20 cellular contexts compared by ENCODE assay signal in genomic region chr13:41813426-41813825, GRCh38.
DNase-seq lines count a peak whose midpoint lies in the region; ATAC-seq and TF ChIP-seq lines count a peak whose summit lies in the region.
"Had no signal": no experiment of that assay in that cellular context is flagged by ENCODE, and none has a peak within 500 bp of the region (broad histone marks: within the 10 kb centered on the region; RNA-seq: fewer than 3 reads in every experiment).

No MANE protein-coding gene starts in this region.

- H2AFZ ChIP-seq in fibroblast of lung (ENCODE audit: low read length) = no peak overlapping the region

- H3K27me3 ChIP-seq in fibroblast of lung (ENCODE audit: control insufficient read depth, insufficient read depth, low read length) = no peaks in the 10 kb centered on the region
- H3K27me3 ChIP-seq: ovary, right lobe of liver, tibial nerve had no signal

- no peaks in the 10 kb centered on the region for H3K36me3 ChIP-seq in fibroblast of lung (ENCODE audit: control insufficient read depth, insufficient read depth, low read length)
- H3K36me3 ChIP-seq: ovary had no signal

- no peak for TF ChIP-seq CTCF in fibroblast of lung (conservative IDR thresholded peaks at IDR 0.05 in 1 of 2, IDR thresholded peaks at IDR 0.05 in 1 of 2; ENCODE audit: low read depth in 1 of 2, low read length in 2 of 2)

- peak; percentile 14 for DNase-seq in GM04503 (ENCODE audit: low read depth)
- peak; percentile 45 to 71 for DNase-seq in fibroblast of lung (ENCODE audit: low read depth in 2 of 2)
- DNase-seq in NCI-H187 (lab: John Stamatoyannopoulos, UW) = no peak
- DNase-seq in GM19240 (ENCODE audit: insufficient read length, low spot score) = no peak
- no peak for DNase-seq in NCI-H1417 (lab: John Stamatoyannopoulos, UW)
- DNase-seq: activated naive CD8-positive, alpha-beta T cell treated with anti-CD3 and anti-CD28 coated beads, Interleukin-2, amount 10 ng/mL, durations not matched to agents 7 days and 5 days; caudate nucleus; erythroblast; head of caudate nucleus; NCI-H1092; NCI-H2081; ovary; right lobe of liver; stimulated activated naive CD4-positive, alpha-beta T cell; T1000 had no signal

- H3K9me3 ChIP-seq in fibroblast of lung (ENCODE audit: control insufficient read depth, insufficient read depth, low read depth, low read length) = no peaks in the 10 kb centered on the region
- H3K9me3 ChIP-seq: ovary, right lobe of liver had no signal

- no peak overlapping the region for H3K4me3 ChIP-seq in fibroblast of lung (replicated peaks in 1 of 4; ENCODE audit: control extremely low read depth in 1 of 4, insufficient read depth in 1 of 4, low read depth in 3 of 4, low read length in 4 of 4)
- H3K4me3 ChIP-seq: ovary, right lobe of liver, tibial nerve had no signal

- no peaks in the 10 kb centered on the region for H4K20me1 ChIP-seq in fibroblast of lung (ENCODE audit: control insufficient read depth, extremely low read depth, insufficient read depth, low read length)

- H3K4me2 ChIP-seq in fibroblast of lung (ENCODE audit: extremely low read depth, insufficient read depth, low read length) = no peak overlapping the region

- no peak overlapping the region for H3K27ac ChIP-seq in fibroblast of lung (ENCODE audit: insufficient read depth, low read length)
- H3K27ac ChIP-seq: C4-2B, ovary, right lobe of liver, tibial nerve had no signal

- no peaks in the 10 kb centered on the region for H3K4me1 ChIP-seq in fibroblast of lung (ENCODE audit: control insufficient read depth, extremely low read depth, insufficient read depth, low read length)

- no peak overlapping the region for H3K9ac ChIP-seq in fibroblast of lung (ENCODE audit: insufficient read depth, low read length)

- H3K79me2 ChIP-seq in fibroblast of lung (ENCODE audit: control insufficient read depth, insufficient read depth, low read length) = no peaks in the 10 kb centered on the region

- ATAC-seq in SK-N-SH treated with all-trans-retinoic acid at 6 μM for 48 hours (peak; percentile 71), GM19035 (IDR thresholded peaks at IDR 0.05; ENCODE audit: unreplicated experiment) (no peak)
- ATAC-seq: activated CD4-positive, CD25-positive, alpha-beta regulatory T cell treated with anti-CD3 and anti-CD28 coated beads, Interleukin-2, amount 50 U/mL, for 24 hours; right lobe of liver had no signal

TF ChIP-seq in SK-N-SH treated with all-trans-retinoic acid at 6 μM for 48 hours, 23 proteins besides CTCF, POLR2A, EP300 and RAD21:
- no peak for TF ChIP-seq ZFP3 (CRISPR knock-in tag; IDR thresholded peaks at IDR 0.05)
- no peak for TF ChIP-seq ZNF565 (CRISPR knock-in tag; conservative IDR thresholded peaks at IDR 0.05; ENCODE audit: low read depth)
- no peak for TF ChIP-seq ARNTL (CRISPR knock-in tag; IDR thresholded peaks at IDR 0.05; ENCODE audit: borderline replicate concordance, low read depth)
- no peak for TF ChIP-seq PPARA (CRISPR knock-in tag; IDR thresholded peaks at IDR 0.05; ENCODE audit: borderline replicate concordance)
- TF ChIP-seq ZNF70 (CRISPR knock-in tag; IDR thresholded peaks at IDR 0.05) = no peak
- TF ChIP-seq, protein P1, sequence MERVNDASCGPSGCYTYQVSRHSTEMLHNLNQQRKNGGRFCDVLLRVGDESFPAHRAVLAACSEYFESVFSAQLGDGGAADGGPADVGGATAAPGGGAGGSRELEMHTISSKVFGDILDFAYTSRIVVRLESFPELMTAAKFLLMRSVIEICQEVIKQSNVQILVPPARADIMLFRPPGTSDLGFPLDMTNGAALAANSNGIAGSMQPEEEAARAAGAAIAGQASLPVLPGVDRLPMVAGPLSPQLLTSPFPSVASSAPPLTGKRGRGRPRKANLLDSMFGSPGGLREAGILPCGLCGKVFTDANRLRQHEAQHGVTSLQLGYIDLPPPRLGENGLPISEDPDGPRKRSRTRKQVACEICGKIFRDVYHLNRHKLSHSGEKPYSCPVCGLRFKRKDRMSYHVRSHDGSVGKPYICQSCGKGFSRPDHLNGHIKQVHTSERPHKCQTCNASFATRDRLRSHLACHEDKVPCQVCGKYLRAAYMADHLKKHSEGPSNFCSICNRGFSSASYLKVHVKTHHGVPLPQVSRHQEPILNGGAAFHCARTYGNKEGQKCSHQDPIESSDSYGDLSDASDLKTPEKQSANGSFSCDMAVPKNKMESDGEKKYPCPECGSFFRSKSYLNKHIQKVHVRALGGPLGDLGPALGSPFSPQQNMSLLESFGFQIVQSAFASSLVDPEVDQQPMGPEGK (CRISPR knock-in tag; IDR thresholded peaks at IDR 0.05; ENCODE audit: borderline replicate concordance) = no peak
- no peak for TF ChIP-seq OSR1 (CRISPR knock-in tag; IDR thresholded peaks at IDR 0.05)
- no peak for TF ChIP-seq TCF4 (CRISPR knock-in tag; IDR thresholded peaks at IDR 0.05; ENCODE audit: borderline replicate concordance)

Comparison
In these comparisons a context has a peak if more than half of its experiments do, and no peak if none do; other contexts are left out.
1. DNase-seq: peak in GM04503 (single experiment) and fibroblast of lung (2 of 2); none in NCI-H187 (0 of 2), GM19240 (single experiment) and NCI-H1417 (0 of 3).